In genomic region chr20:36098364-36098763, GRCh38 we compare ENCODE assay signal across 8 cellular contexts. TPM values are rescaled to one million over a fixed set of nuclear protein-coding genes. Genes with fewer than 3 reads are reported as not detected.
A peak's percentile ranks its signal among the peaks of the same experiment; 100 is the strongest.
DNase-seq lines count a peak whose midpoint lies in the region; ATAC-seq, FAIRE-seq and TF ChIP-seq lines count a peak whose summit lies in the region.

No MANE protein-coding gene starts in this region.

- H3K27me3 ChIP-seq in bronchial epithelial cell (ENCODE audit: control insufficient read depth, insufficient read depth, low read length) (no peaks in the 10 kb centered on the region), smooth muscle cell (ENCODE audit: low read depth) (peaks cover 15% of the 10 kb centered on the region)

- TF ChIP-seq EP300 in Ishikawa (IDR thresholded peaks at IDR 0.05; ENCODE audit: borderline replicate concordance) = no peak

- ATAC-seq in mucosa of descending colon = peak; percentile 9

- no peaks in the 10 kb centered on the region for H3K79me2 ChIP-seq in smooth muscle cell (ENCODE audit: low read depth)

- H3K4me1 ChIP-seq in mucosa of descending colon (ENCODE audit: low read depth) = peaks cover 69% of the 10 kb centered on the region
- H3K4me1 ChIP-seq in smooth muscle cell (ENCODE audit: low read depth) = peaks cover 23% of the 10 kb centered on the region

- no peak overlapping the region for H2AFZ ChIP-seq in smooth muscle cell (ENCODE audit: low read depth)

- H3K9me3 ChIP-seq in mucosa of descending colon = no peaks in the 10 kb centered on the region
- no peaks in the 10 kb centered on the region for H3K9me3 ChIP-seq in smooth muscle cell (replicated peaks; ENCODE audit: low read depth)

- H3K9ac ChIP-seq in smooth muscle cell (ENCODE audit: low read depth) = no peak overlapping the region

- H3K27ac ChIP-seq in smooth muscle cell (ENCODE audit: low read depth) = no peak overlapping the region

- no peak for TF ChIP-seq RAD21 in Ishikawa (IDR thresholded peaks at IDR 0.05; ENCODE audit: low read depth)

- H3K4me2 ChIP-seq in smooth muscle cell = no peak overlapping the region

- no peaks in the 10 kb centered on the region for H3K36me3 ChIP-seq in bronchial epithelial cell (ENCODE audit: control insufficient read depth, insufficient read depth, low read length)
- H3K36me3 ChIP-seq in mucosa of descending colon (ENCODE audit: low read depth) = no peaks in the 10 kb centered on the region
- H3K36me3 ChIP-seq in smooth muscle cell (ENCODE audit: low read depth) = no peaks in the 10 kb centered on the region

- DNase-seq in GM10266 (ENCODE audit: extremely low spot score) = peak; percentile 61
- peak; percentile 44 for DNase-seq in bronchial epithelial cell (ENCODE audit: low read depth)
- DNase-seq in mucosa of descending colon = peak in 1 of 3 donors; percentile 71
- DNase-seq in NCI-H187 treated with DMSO at 0.1 percent for 48 hours (lab: John Stamatoyannopoulos, UW) = no peak
- DNase-seq in smooth muscle cell (lab: John Stamatoyannopoulos, UW; ENCODE audit: unreplicated experiment) = no peak
- no peak for DNase-seq in activated CD4-positive, alpha-beta T cell treated with anti-CD3 and anti-CD28 coated beads for 1 hour
- no peak for DNase-seq in COR-L47 (lab: John Stamatoyannopoulos, UW)

- FAIRE-seq in bronchial epithelial cell (lab: Jason Lieb, UNC) = no peak

- H3F3A ChIP-seq in smooth muscle cell (ENCODE audit: low read depth) = no peaks in the 10 kb centered on the region

- TF ChIP-seq CTCF in GM10266 (IDR thresholded peaks at IDR 0.05; ENCODE audit: control insufficient read depth, insufficient read depth, low read depth, missing control alignments) (no peak), bronchial epithelial cell (IDR thresholded peaks at IDR 0.05; ENCODE audit: insufficient read depth, low read length, severe bottlenecking) (no peak), mucosa of descending colon (IDR thresholded peaks at IDR 0.05) (no peak), smooth muscle cell (IDR thresholded peaks at IDR 0.05; ENCODE audit: borderline replicate concordance, insufficient read depth, poor library complexity, severe bottlenecking) (no peak)

- H3K4me3 ChIP-seq in bronchial epithelial cell (ENCODE audit: low read depth, low read length) (no peak overlapping the region), mucosa of descending colon (no peak overlapping the region), smooth muscle cell (no peak overlapping the region)

- WGBS in smooth muscle cell (ENCODE audit: low lambda C conversion rate) = 41% methylated on average over 2 of the region's 2 CpGs

- intact Hi-C loops in mucosa of descending colon (cut with DNase I, micrococcal nuclease) = no loop called here

- H4K20me1 ChIP-seq in smooth muscle cell (ENCODE audit: low read depth) = no peaks in the 10 kb centered on the region

TF ChIP-seq in Ishikawa, 13 proteins besides CTCF, POLR2A, EP300 and RAD21:
- TF ChIP-seq REST (IDR thresholded peaks at IDR 0.05; ENCODE audit: low read depth) (no peak), USF1 (IDR thresholded peaks at IDR 0.05) (peak; percentile 82), FOXM1 (IDR thresholded peaks at IDR 0.05; ENCODE audit: borderline replicate concordance, low read depth) (no peak)

RNA-seq across cellular contexts. Expression of gene EPB41L1, which starts 56.2 kb away (rescaled TPM):
- total RNA-seq in bronchial epithelial cell = 2.1 and 2.7 TPM in 2 replicates
- 10 to 100 TPM; 41.0 to 95.3 (median 71.7) TPM for total RNA-seq in mucosa of descending colon
- 18.0 and 29.4 TPM in 2 replicates for total RNA-seq in smooth muscle cell
- 14.8 and 20.4 TPM in 2 replicates for polyA plus RNA-seq in smooth muscle cell

Comparison
In these comparisons a context has a peak if more than half of its experiments do, and no peak if none do; other contexts are left out.
1. DNase-seq: peak in GM10266 (single experiment) and bronchial epithelial cell (single experiment); none in NCI-H187 treated with DMSO at 0.1 percent for 48 hours (single experiment), smooth muscle cell (single experiment), activated CD4-positive, alpha-beta T cell treated with anti-CD3 and anti-CD28 coated beads for 1 hour (single experiment) and COR-L47 (single experiment).